In the genomic region with DNA sequence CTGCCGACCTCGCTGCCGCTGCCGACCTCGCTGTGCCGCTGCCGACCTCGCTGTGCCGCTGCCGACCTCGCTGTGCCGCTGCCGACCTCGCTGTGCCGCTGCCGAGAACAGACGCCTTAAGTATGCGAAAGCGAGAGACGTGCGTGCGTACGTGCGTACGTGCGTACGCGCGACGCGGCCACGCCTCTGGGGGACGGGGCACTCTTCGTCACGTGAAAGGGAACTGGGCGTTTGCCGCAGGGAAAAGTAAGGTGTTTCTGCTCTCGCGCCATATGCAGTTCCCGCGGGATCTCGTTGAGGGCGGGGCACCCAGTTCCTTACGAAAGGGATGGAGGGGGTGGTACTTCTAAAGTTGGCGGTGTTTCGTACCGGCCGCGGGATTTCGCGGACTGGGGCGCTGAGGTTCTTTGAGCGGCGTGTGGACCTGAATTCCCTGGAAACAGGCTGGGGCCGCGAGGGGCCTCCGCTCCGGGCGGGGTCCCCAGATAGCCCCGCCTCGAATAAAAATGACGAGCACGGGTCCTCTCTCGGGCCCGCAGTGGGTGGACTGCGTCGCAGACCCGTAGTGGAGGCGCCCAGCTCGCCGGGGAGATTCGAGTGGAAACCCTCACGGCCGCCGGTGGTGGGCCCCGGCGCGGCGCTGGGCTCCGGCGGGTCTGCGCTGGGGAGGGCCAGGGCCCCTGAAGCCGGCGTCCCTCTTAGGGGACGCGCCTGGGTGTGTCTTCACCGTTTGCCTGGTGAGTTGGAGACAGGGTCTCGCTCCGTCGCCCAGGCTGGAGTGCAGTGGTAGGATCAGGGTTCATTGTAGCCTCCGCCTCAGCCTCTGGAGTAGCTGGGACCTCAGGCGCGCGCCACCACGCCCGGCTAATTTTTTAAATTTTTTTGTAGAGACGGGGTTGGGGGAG, we compare ENCODE assay signal across 1 cellular context.
TF ChIP-seq lines count a peak whose summit lies in the region.

A gene (minus strand): TSS at position 94 of the 905 bp plus-strand sequence. CDS start 167 bp downstream, outside the sequence.

TF ChIP-seq in HepG2, 621 proteins besides CTCF, POLR2A, EP300 and RAD21 (continued from another document and continues in another):
- TF ChIP-seq, protein P1, sequence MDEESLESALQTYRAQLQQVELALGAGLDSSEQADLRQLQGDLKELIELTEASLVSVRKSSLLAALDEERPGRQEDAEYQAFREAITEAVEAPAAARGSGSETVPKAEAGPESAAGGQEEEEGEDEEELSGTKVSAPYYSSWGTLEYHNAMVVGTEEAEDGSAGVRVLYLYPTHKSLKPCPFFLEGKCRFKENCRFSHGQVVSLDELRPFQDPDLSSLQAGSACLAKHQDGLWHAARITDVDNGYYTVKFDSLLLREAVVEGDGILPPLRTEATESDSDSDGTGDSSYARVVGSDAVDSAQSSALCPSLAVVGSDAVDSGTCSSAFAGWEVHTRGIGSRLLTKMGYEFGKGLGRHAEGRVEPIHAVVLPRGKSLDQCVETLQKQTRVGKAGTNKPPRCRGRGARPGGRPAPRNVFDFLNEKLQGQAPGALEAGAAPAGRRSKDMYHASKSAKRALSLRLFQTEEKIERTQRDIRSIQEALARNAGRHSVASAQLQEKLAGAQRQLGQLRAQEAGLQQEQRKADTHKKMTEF (CRISPR knock-in tag; IDR thresholded peaks at IDR 0.05): peak; percentile 93
- TF ChIP-seq MAZ (IDR thresholded peaks at IDR 0.05; ENCODE audit: borderline replicate concordance, low read depth, low read length) (peak; percentile 42; the same call in 1 of the 2 replicates), MAZ (CRISPR knock-in tag; IDR thresholded peaks at IDR 0.05; ENCODE audit: low read depth) (peak; percentile 99), ZNF225 (CRISPR knock-in tag; IDR thresholded peaks at IDR 0.05) (peak; percentile 97), SMAD3 (CRISPR knock-in tag; IDR thresholded peaks at IDR 0.05) (0 out of 2 replicates have a peak, but pooled peaks have one; percentile 58), ZNF547 (CRISPR knock-in tag; IDR thresholded peaks at IDR 0.05) (peak; percentile 50), ZNF235 (CRISPR knock-in tag; IDR thresholded peaks at IDR 0.05; ENCODE audit: borderline replicate concordance) (peak; percentile 21), MLLT10 (CRISPR knock-in tag; IDR thresholded peaks at IDR 0.05) (no peak), ARNT (IDR thresholded peaks at IDR 0.05) (no peak), RFX3 (CRISPR knock-in tag; IDR thresholded peaks at IDR 0.05) (0 out of 2 replicates have a peak, but pooled peaks have one; percentile 6), ZBTB20 (CRISPR knock-in tag; IDR thresholded peaks at IDR 0.05; ENCODE audit: borderline replicate concordance, low read depth) (peak; percentile 72), MBD4 (IDR thresholded peaks at IDR 0.05; ENCODE audit: borderline replicate concordance, low read length) (no peak), ZNF644 (CRISPR knock-in tag; IDR thresholded peaks at IDR 0.05; ENCODE audit: low read depth) (0 out of 2 replicates have a peak, but pooled peaks have one; percentile 17), ZNF230 (CRISPR knock-in tag; IDR thresholded peaks at IDR 0.05) (peak; percentile 80; the same call in 1 of the 2 replicates), IRF2 (CRISPR knock-in tag; IDR thresholded peaks at IDR 0.05) (peak; percentile 87), RXRB (CRISPR knock-in tag; IDR thresholded peaks at IDR 0.05; ENCODE audit: borderline replicate concordance) (peak; percentile 54; the same call in 1 of the 2 replicates), ZNF563 (CRISPR knock-in tag; IDR thresholded peaks at IDR 0.05) (peak; percentile 98)
- TF ChIP-seq, protein P2, sequence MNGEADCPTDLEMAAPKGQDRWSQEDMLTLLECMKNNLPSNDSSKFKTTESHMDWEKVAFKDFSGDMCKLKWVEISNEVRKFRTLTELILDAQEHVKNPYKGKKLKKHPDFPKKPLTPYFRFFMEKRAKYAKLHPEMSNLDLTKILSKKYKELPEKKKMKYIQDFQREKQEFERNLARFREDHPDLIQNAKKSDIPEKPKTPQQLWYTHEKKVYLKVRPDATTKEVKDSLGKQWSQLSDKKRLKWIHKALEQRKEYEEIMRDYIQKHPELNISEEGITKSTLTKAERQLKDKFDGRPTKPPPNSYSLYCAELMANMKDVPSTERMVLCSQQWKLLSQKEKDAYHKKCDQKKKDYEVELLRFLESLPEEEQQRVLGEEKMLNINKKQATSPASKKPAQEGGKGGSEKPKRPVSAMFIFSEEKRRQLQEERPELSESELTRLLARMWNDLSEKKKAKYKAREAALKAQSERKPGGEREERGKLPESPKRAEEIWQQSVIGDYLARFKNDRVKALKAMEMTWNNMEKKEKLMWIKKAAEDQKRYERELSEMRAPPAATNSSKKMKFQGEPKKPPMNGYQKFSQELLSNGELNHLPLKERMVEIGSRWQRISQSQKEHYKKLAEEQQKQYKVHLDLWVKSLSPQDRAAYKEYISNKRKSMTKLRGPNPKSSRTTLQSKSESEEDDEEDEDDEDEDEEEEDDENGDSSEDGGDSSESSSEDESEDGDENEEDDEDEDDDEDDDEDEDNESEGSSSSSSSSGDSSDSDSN (CRISPR knock-in tag; IDR thresholded peaks at IDR 0.05): peak; percentile 90
- TF ChIP-seq, protein P3, sequence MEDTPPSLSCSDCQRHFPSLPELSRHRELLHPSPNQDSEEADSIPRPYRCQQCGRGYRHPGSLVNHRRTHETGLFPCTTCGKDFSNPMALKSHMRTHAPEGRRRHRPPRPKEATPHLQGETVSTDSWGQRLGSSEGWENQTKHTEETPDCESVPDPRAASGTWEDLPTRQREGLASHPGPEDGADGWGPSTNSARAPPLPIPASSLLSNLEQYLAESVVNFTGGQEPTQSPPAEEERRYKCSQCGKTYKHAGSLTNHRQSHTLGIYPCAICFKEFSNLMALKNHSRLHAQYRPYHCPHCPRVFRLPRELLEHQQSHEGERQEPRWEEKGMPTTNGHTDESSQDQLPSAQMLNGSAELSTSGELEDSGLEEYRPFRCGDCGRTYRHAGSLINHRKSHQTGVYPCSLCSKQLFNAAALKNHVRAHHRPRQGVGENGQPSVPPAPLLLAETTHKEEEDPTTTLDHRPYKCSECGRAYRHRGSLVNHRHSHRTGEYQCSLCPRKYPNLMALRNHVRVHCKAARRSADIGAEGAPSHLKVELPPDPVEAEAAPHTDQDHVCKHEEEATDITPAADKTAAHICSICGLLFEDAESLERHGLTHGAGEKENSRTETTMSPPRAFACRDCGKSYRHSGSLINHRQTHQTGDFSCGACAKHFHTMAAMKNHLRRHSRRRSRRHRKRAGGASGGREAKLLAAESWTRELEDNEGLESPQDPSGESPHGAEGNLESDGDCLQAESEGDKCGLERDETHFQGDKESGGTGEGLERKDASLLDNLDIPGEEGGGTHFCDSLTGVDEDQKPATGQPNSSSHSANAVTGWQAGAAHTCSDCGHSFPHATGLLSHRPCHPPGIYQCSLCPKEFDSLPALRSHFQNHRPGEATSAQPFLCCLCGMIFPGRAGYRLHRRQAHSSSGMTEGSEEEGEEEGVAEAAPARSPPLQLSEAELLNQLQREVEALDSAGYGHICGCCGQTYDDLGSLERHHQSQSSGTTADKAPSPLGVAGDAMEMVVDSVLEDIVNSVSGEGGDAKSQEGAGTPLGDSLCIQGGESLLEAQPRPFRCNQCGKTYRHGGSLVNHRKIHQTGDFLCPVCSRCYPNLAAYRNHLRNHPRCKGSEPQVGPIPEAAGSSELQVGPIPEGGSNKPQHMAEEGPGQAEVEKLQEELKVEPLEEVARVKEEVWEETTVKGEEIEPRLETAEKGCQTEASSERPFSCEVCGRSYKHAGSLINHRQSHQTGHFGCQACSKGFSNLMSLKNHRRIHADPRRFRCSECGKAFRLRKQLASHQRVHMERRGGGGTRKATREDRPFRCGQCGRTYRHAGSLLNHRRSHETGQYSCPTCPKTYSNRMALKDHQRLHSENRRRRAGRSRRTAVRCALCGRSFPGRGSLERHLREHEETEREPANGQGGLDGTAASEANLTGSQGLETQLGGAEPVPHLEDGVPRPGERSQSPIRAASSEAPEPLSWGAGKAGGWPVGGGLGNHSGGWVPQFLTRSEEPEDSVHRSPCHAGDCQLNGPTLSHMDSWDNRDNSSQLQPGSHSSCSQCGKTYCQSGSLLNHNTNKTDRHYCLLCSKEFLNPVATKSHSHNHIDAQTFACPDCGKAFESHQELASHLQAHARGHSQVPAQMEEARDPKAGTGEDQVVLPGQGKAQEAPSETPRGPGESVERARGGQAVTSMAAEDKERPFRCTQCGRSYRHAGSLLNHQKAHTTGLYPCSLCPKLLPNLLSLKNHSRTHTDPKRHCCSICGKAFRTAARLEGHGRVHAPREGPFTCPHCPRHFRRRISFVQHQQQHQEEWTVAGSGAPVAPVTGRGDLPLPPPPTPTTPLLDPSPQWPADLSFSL (CRISPR knock-in tag; IDR thresholded peaks at IDR 0.05): no peak
- TF ChIP-seq, protein P4, sequence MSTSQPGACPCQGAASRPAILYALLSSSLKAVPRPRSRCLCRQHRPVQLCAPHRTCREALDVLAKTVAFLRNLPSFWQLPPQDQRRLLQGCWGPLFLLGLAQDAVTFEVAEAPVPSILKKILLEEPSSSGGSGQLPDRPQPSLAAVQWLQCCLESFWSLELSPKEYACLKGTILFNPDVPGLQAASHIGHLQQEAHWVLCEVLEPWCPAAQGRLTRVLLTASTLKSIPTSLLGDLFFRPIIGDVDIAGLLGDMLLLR (CRISPR knock-in tag; IDR thresholded peaks at IDR 0.05): peak; percentile 97
- TF ChIP-seq, protein P5, sequence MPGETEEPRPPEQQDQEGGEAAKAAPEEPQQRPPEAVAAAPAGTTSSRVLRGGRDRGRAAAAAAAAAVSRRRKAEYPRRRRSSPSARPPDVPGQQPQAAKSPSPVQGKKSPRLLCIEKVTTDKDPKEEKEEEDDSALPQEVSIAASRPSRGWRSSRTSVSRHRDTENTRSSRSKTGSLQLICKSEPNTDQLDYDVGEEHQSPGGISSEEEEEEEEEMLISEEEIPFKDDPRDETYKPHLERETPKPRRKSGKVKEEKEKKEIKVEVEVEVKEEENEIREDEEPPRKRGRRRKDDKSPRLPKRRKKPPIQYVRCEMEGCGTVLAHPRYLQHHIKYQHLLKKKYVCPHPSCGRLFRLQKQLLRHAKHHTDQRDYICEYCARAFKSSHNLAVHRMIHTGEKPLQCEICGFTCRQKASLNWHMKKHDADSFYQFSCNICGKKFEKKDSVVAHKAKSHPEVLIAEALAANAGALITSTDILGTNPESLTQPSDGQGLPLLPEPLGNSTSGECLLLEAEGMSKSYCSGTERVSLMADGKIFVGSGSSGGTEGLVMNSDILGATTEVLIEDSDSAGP (CRISPR knock-in tag; IDR thresholded peaks at IDR 0.05; ENCODE audit: borderline replicate concordance): peak; percentile 92
- TF ChIP-seq, protein P6, sequence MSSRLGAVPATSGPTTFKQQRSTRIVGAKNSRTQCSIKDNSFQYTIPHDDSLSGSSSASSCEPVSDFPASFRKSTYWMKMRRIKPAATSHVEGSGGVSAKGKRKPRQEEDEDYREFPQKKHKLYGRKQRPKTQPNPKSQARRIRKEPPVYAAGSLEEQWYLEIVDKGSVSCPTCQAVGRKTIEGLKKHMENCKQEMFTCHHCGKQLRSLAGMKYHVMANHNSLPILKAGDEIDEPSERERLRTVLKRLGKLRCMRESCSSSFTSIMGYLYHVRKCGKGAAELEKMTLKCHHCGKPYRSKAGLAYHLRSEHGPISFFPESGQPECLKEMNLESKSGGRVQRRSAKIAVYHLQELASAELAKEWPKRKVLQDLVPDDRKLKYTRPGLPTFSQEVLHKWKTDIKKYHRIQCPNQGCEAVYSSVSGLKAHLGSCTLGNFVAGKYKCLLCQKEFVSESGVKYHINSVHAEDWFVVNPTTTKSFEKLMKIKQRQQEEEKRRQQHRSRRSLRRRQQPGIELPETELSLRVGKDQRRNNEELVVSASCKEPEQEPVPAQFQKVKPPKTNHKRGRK (CRISPR knock-in tag; IDR thresholded peaks at IDR 0.05): no peak
- TF ChIP-seq, protein P7, sequence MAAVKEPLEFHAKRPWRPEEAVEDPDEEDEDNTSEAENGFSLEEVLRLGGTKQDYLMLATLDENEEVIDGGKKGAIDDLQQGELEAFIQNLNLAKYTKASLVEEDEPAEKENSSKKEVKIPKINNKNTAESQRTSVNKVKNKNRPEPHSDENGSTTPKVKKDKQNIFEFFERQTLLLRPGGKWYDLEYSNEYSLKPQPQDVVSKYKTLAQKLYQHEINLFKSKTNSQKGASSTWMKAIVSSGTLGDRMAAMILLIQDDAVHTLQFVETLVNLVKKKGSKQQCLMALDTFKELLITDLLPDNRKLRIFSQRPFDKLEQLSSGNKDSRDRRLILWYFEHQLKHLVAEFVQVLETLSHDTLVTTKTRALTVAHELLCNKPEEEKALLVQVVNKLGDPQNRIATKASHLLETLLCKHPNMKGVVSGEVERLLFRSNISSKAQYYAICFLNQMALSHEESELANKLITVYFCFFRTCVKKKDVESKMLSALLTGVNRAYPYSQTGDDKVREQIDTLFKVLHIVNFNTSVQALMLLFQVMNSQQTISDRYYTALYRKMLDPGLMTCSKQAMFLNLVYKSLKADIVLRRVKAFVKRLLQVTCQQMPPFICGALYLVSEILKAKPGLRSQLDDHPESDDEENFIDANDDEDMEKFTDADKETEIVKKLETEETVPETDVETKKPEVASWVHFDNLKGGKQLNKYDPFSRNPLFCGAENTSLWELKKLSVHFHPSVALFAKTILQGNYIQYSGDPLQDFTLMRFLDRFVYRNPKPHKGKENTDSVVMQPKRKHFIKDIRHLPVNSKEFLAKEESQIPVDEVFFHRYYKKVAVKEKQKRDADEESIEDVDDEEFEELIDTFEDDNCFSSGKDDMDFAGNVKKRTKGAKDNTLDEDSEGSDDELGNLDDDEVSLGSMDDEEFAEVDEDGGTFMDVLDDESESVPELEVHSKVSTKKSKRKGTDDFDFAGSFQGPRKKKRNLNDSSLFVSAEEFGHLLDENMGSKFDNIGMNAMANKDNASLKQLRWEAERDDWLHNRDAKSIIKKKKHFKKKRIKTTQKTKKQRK (IDR thresholded peaks at IDR 0.05; ENCODE audit: low read length): no peak
- TF ChIP-seq, protein P8, sequence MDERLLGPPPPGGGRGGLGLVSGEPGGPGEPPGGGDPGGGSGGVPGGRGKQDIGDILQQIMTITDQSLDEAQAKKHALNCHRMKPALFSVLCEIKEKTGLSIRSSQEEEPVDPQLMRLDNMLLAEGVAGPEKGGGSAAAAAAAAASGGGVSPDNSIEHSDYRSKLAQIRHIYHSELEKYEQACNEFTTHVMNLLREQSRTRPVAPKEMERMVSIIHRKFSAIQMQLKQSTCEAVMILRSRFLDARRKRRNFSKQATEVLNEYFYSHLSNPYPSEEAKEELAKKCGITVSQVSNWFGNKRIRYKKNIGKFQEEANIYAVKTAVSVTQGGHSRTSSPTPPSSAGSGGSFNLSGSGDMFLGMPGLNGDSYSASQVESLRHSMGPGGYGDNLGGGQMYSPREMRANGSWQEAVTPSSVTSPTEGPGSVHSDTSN (CRISPR knock-in tag; IDR thresholded peaks at IDR 0.05): no peak
- TF ChIP-seq, protein P9, sequence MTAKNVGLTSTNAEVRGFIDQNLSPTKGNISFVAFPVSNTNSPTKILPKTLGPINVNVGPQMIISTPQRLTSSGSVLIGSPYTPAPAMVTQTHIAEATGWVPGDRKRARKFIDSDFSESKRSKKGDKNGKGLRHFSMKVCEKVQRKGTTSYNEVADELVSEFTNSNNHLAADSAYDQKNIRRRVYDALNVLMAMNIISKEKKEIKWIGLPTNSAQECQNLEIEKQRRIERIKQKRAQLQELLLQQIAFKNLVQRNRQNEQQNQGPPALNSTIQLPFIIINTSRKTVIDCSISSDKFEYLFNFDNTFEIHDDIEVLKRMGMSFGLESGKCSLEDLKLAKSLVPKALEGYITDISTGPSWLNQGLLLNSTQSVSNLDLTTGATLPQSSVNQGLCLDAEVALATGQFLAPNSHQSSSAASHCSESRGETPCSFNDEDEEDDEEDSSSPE (CRISPR knock-in tag; IDR thresholded peaks at IDR 0.05): peak; percentile 90
- TF ChIP-seq, protein P10, sequence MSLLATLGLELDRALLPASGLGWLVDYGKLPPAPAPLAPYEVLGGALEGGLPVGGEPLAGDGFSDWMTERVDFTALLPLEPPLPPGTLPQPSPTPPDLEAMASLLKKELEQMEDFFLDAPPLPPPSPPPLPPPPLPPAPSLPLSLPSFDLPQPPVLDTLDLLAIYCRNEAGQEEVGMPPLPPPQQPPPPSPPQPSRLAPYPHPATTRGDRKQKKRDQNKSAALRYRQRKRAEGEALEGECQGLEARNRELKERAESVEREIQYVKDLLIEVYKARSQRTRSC (CRISPR knock-in tag; IDR thresholded peaks at IDR 0.05; ENCODE audit: low read depth): 0 out of 2 replicates have a peak, but pooled peaks have one; percentile 85
